Comparison of ENCODE assay signal across 29 cellular contexts in genomic region chr5:68922172-68922987, GRCh38.
DNase-seq lines count a peak whose midpoint lies in the region; ATAC-seq, FAIRE-seq and TF ChIP-seq lines count a peak whose summit lies in the region.
"Had no signal": no experiment of that assay in that cellular context is flagged by ENCODE, and none has a peak within 500 bp of the region (broad histone marks: within the 10 kb centered on the region; RNA-seq: fewer than 3 reads in every experiment).

No MANE protein-coding gene starts in this region.

- TF ChIP-seq RAD21 in H1 (IDR thresholded peaks at IDR 0.05 in 1 of 2, conservative IDR thresholded peaks at IDR 0.05 in 1 of 2; ENCODE audit: low read depth in 2 of 2, low read length in 2 of 2): no peak

- no peak overlapping the region for H3K14ac ChIP-seq in H1 (ENCODE audit: insufficient read length)

- H3K27me3 Mint-ChIP-seq in type B pancreatic cell: no peaks in the 10 kb centered on the region

- POLR2A ChIA-PET in H1 (lab: Charles Lee; ENCODE audit: partially characterized antibody): interaction anchor here (0.9 to 1.3 kb wide), 3 partner anchors 10 to 28 kb away, joined by 3 read pairs; no protein-coding TSS in a partner anchor

- no peak for ATAC-seq in HG02970 (IDR thresholded peaks at IDR 0.05; ENCODE audit: low FRiP score, unreplicated experiment)
- ATAC-seq: A549, GM12878, K562, T-cell had no signal

- no peaks in the 10 kb centered on the region for H3K23me2 ChIP-seq in H1 (ENCODE audit: low read depth, low read length)

- H3K9ac ChIP-seq in HUES48 (ENCODE audit: low read depth, low read length) (0 out of 2 replicates have a peak overlapping the region, but pooled peaks have one; percentile 27), H1 (replicated peaks in 1 of 4; ENCODE audit: extremely low read depth in 1 of 4, low read depth in 3 of 4, low read length in 3 of 4) (no peak overlapping the region)
- H3K9ac ChIP-seq: BLaER1 treated with 17β-estradiol and CSF1 and Interleukin-3, amounts not matched to agents 10 nM and 100 nM had no signal

- FAIRE-seq in H1 (lab: Jason Lieb, UNC) (peak; percentile 95), urothelium cell line (lab: Jason Lieb, UNC) (peak; percentile 9)
- FAIRE-seq: A549, D721Med, GM12878 had no signal

- no peak overlapping the region; the same call in 1 of the 2 replicates for H2BK20ac ChIP-seq in H1 (ENCODE audit: low read length)

- H4K20me1 ChIP-seq in H1 (replicated peaks in 1 of 2; ENCODE audit: control insufficient read depth in 1 of 2, insufficient read depth in 2 of 2, low read length in 2 of 2) (no peaks in the 10 kb centered on the region), hepatocyte (ENCODE audit: insufficient read depth, poor library complexity, severe bottlenecking) (no peaks in the 10 kb centered on the region)
- H4K20me1 ChIP-seq: BLaER1 treated with 17β-estradiol and CSF1 and Interleukin-3, amounts not matched to agents 10 nM and 100 nM had no signal

- H3K79me1 ChIP-seq in H1 (ENCODE audit: low read depth, low read length): no peaks in the 10 kb centered on the region

- DNase-seq in H1 (ENCODE audit: low read depth in 1 of 2, low spot score in 2 of 2) (peak in 1 of 2 experiments; percentile 41), iPS DF 6.9 (ENCODE audit: low read depth, low spot score) (peak; percentile 81), urothelium cell line (ENCODE audit: low spot score) (no peak), type B pancreatic cell (ENCODE audit: extremely low spot score, unreplicated experiment) (no peak), hepatocyte (ENCODE audit: low spot score) (no peak)
- DNase-seq: AML-193; CD4-positive, alpha-beta T cell; DMS53; EL; GDM1; HCEC 1CT; Kasumi-1; NCI-H1105; NCI-H1436 treated with DMSO at 0.1 percent for 48 hours; NCI-H187 treated with DMSO at 0.1 percent for 48 hours; NCI-H446; NCI-H524 treated with DMSO at 0.1 percent for 48 hours; NCI-H774; PC-9; Right ventricle myocardium superior; T-cell had no signal

- H2BK5ac ChIP-seq in H1 (ENCODE audit: low read depth, low read length): peak overlapping the region; percentile 95; the same call in 1 of the 2 replicates

- H3K4me1 ChIP-seq in HUES48 (ENCODE audit: control insufficient read depth, insufficient read depth, low read length) (peaks cover 29% of the 10 kb centered on the region), H1 (replicated peaks in 1 of 4; ENCODE audit: control insufficient read depth in 3 of 4, insufficient read depth in 4 of 4, low read length in 3 of 4) (peaks cover 2 to 22% (median 11%) of the 10 kb centered on the region in 4 experiments), iPS DF 6.9 (ENCODE audit: control insufficient read depth, insufficient read depth, low read length) (peaks cover 6% of the 10 kb centered on the region; the same call in 1 of the 2 replicates), hepatocyte (ENCODE audit: insufficient read depth) (no peaks in the 10 kb centered on the region)
- H3K4me1 ChIP-seq: BLaER1 treated with 17β-estradiol and CSF1 and Interleukin-3, amounts not matched to agents 10 nM and 100 nM had no signal

- WGBS in H1 (ENCODE audit: extremely low coverage in 1 of 2, insufficient coverage in 1 of 2, insufficient read length in 1 of 2, insufficient replicate concordance in 2 of 2, low coverage in 1 of 2, low lambda C conversion rate in 2 of 2, missing lambda C conversion rate in 1 of 2), 2 experiments: 19% methylated on average over 3 of the region's 3 CpGs; no CpG with 5 or more reads in 1 of the 2 experiments
- WGBS in iPS DF 6.9 (ENCODE audit: insufficient coverage, insufficient read length): no CpG with 5 or more reads among the region's 3 CpGs
- WGBS in hepatocyte (ENCODE audit: low lambda C conversion rate, missing lambda C conversion rate): 60% methylated on average over 3 of the region's 3 CpGs

- no peak overlapping the region for H3K23ac ChIP-seq in H1 (ENCODE audit: insufficient read length)

- H2BK120ac ChIP-seq in H1 (replicated peaks; ENCODE audit: low read depth, low read length): peak overlapping the region; percentile 100

- H3K27ac ChIP-seq in HUES48 (ENCODE audit: low read depth, low read length) (peak overlapping the region; percentile 90), H1 (ENCODE audit: low read depth, low read length) (peak overlapping the region; percentile 73; the same call in 1 of the 2 replicates), iPS DF 6.9 (ENCODE audit: low read length) (peak overlapping the region; percentile 95), hepatocyte (no peak overlapping the region)
- H3K27ac ChIP-seq: A549; BLaER1 treated with 17β-estradiol and CSF1 and Interleukin-3, amounts not matched to agents 10 nM and 100 nM; HL-60; PC-9 had no signal

- TF ChIP-seq POLR2A in H1 (IDR thresholded peaks at IDR 0.05; ENCODE audit: control extremely low read depth in 1 of 2, low read depth in 2 of 2, low read length in 2 of 2): no peak; a peak in 1 of 3 replicates

- peak overlapping the region; percentile 24 for H4K5ac ChIP-seq in H1 (ENCODE audit: insufficient read length, low read depth, low read length)

- TF ChIP-seq CTCF in H1 (IDR thresholded peaks at IDR 0.05; ENCODE audit: control extremely low read depth in 1 of 3, insufficient read depth in 1 of 3, low read depth in 1 of 3, low read length in 3 of 3) (no peak), type B pancreatic cell (conservative IDR thresholded peaks at IDR 0.05) (no peak), hepatocyte (IDR thresholded peaks at IDR 0.05; ENCODE audit: poor library complexity) (no peak)

- H3K56ac ChIP-seq in H1 (replicated peaks; ENCODE audit: insufficient read length, low read depth, low read length): no peak overlapping the region

- CTCF ChIA-PET in H1 (lab: Charles Lee; ENCODE audit: partially characterized antibody): no interaction called here

- no peak overlapping the region for H2AK5ac ChIP-seq in H1 (ENCODE audit: low read depth, low read length)

- no peaks in the 10 kb centered on the region for H3K36me3 ChIP-seq in HUES48 (ENCODE audit: control insufficient read depth, insufficient read depth, low read length)
- peaks cover 0 to 22% (median 9%) of the 10 kb centered on the region in 4 experiments; a peak in 3 of 8 replicates for H3K36me3 ChIP-seq in H1 (ENCODE audit: control insufficient read depth in 2 of 4, insufficient read depth in 4 of 4, low read length in 3 of 4)
- H3K36me3 ChIP-seq in iPS DF 6.9 (ENCODE audit: control insufficient read depth, insufficient read depth, low read length): no peaks in the 10 kb centered on the region
- no peaks in the 10 kb centered on the region for H3K36me3 ChIP-seq in hepatocyte (replicated peaks; ENCODE audit: insufficient read depth, low read depth)
- H3K36me3 ChIP-seq: BLaER1 treated with 17β-estradiol and CSF1 and Interleukin-3, amounts not matched to agents 10 nM and 100 nM had no signal

- H4K91ac ChIP-seq in H1 (replicated peaks; ENCODE audit: insufficient read length, low read length): peak overlapping the region; percentile 78

- peak in 1 of 2 experiments; percentile 83; a peak in 1 of 3 replicates for TF ChIP-seq EP300 in H1 (IDR thresholded peaks at IDR 0.05; ENCODE audit: borderline replicate concordance in 1 of 2, low read depth in 2 of 2, low read length in 2 of 2)

- H2BK15ac ChIP-seq in H1 (ENCODE audit: low read length): no peak overlapping the region

- H3K9me3 ChIP-seq in HUES48 (ENCODE audit: control insufficient read depth, insufficient read depth, low read length) (peaks cover 74% of the 10 kb centered on the region), H1 (ENCODE audit: insufficient read depth in 2 of 2, low read depth in 1 of 2, low read length in 1 of 2) (peaks cover 26 to 33% of the 10 kb centered on the region in 2 experiments), iPS DF 6.9 (ENCODE audit: control insufficient read depth, insufficient read depth, low read length) (no peaks in the 10 kb centered on the region; the same call in none of the 2 replicates), hepatocyte (ENCODE audit: low read depth) (no peaks in the 10 kb centered on the region)

- H3K4me3 ChIP-seq in HUES48 (ENCODE audit: low read depth, low read length) (0 out of 2 replicates have a peak overlapping the region, but pooled peaks have one; percentile 34), H1 (ENCODE audit: extremely low read depth in 1 of 4, insufficient read depth in 2 of 4, low read depth in 3 of 4, low read length in 4 of 4) (peak overlapping the region in 2 of 4 experiments; percentile 14 to 38; a peak in 1 of 8 replicates), iPS DF 6.9 (ENCODE audit: low read length) (no peak overlapping the region), hepatocyte (no peak overlapping the region)
- H3K4me3 ChIP-seq: A549; BLaER1 treated with 17β-estradiol and CSF1 and Interleukin-3, amounts not matched to agents 10 nM and 100 nM; GM12878; K562; PC-9 had no signal

- no peak overlapping the region for H2BK12ac ChIP-seq in H1 (ENCODE audit: low read depth, low read length)

- H3K18ac ChIP-seq in H1 (ENCODE audit: extremely low read depth, low read length): peak overlapping the region; percentile 95

- H3K79me2 ChIP-seq in H1 (ENCODE audit: control insufficient read depth in 1 of 2, insufficient read depth in 2 of 2, low read length in 2 of 2) (no peaks in the 10 kb centered on the region), hepatocyte (no peaks in the 10 kb centered on the region)

- no peaks in the 10 kb centered on the region for H3K9me2 ChIP-seq in hepatocyte (replicated peaks; ENCODE audit: insufficient read depth)

- peaks cover 5% of the 10 kb centered on the region for H3K4me1 Mint-ChIP-seq in type B pancreatic cell (ENCODE audit: unreplicated experiment)
- H3K4me1 Mint-ChIP-seq: T-cell had no signal

- H3K9me3 Mint-ChIP-seq in type B pancreatic cell: peaks cover 5% of the 10 kb centered on the region

- H3K36me3 Mint-ChIP-seq in type B pancreatic cell: no peaks in the 10 kb centered on the region
- H3K36me3 Mint-ChIP-seq: T-cell had no signal

- no peak overlapping the region for H3K4ac ChIP-seq in H1 (replicated peaks; ENCODE audit: insufficient read length, low read depth, low read length)

- H3K4me2 ChIP-seq in H1 (ENCODE audit: insufficient read depth in 1 of 2, low read depth in 2 of 2, low read length in 2 of 2) (peak overlapping the region; percentile 32 to 38; a peak in 2 of 4 replicates), hepatocyte (no peak overlapping the region)
- H3K4me2 ChIP-seq: A549; BLaER1 treated with 17β-estradiol and CSF1 and Interleukin-3, amounts not matched to agents 10 nM and 100 nM; PC-9 had no signal

- H2AFZ ChIP-seq in H1 (ENCODE audit: low read length) (no peak overlapping the region), hepatocyte (no peak overlapping the region)
- H2AFZ ChIP-seq: PC-9 had no signal

- H3K27ac Mint-ChIP-seq in type B pancreatic cell: no peak overlapping the region
- H3K27ac Mint-ChIP-seq: CD4-positive, alpha-beta T cell; T-cell had no signal

- no peaks in the 10 kb centered on the region for H3K27me3 ChIP-seq in HUES48 (ENCODE audit: control insufficient read depth, insufficient read depth, low read length)
- H3K27me3 ChIP-seq in H1 (replicated peaks in 1 of 4; ENCODE audit: control insufficient read depth in 3 of 4, extremely low read depth in 1 of 4, insufficient read depth in 3 of 4, low read length in 3 of 4): no peaks in the 10 kb centered on the region
- H3K27me3 ChIP-seq in iPS DF 6.9 (ENCODE audit: control insufficient read depth, insufficient read depth, low read length): no peaks in the 10 kb centered on the region
- no peaks in the 10 kb centered on the region for H3K27me3 ChIP-seq in hepatocyte
- H3K27me3 ChIP-seq: BLaER1 treated with 17β-estradiol and CSF1 and Interleukin-3, amounts not matched to agents 10 nM and 100 nM had no signal

- no peak overlapping the region for H4K8ac ChIP-seq in H1 (ENCODE audit: extremely low read depth, insufficient read depth, low read length)

- H3K4me3 Mint-ChIP-seq in type B pancreatic cell: no peak overlapping the region
- H3K4me3 Mint-ChIP-seq: CD4-positive, alpha-beta T cell; T-cell had no signal
